In the genomic region with DNA sequence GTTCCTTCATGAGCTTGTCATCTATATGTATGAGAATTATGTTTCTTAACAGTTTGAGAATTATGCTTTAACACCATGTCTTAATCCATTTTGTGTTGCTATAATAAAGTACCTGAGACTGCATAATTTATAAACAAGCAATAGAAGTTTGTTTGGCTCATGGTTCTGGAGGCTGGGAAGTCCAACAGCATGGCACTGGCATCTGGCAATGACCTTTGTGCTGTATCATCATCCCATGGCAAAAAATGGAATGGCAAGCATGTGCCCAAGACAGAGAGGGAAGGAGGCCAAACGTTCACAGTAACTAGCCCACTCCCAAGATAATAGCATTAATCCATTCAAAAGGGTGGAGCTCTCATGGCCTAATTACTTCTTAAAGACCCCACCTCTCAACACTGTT, we compare ENCODE assay signal across 11 cellular contexts.
"Had no signal": no experiment of that assay in that cellular context is flagged by ENCODE, and none has a peak within 500 bp of the region (broad histone marks: within the 10 kb centered on the region; RNA-seq: fewer than 3 reads in every experiment).

No MANE protein-coding gene starts in this region.

- H3K27ac ChIP-seq: GM23248 had no signal

- FAIRE-seq: H1, H54 had no signal

- H3K4me2 ChIP-seq: GM23338 had no signal

- H3K4me1 ChIP-seq: HAP-1 had no signal

- H3K9me3 ChIP-seq: HAP-1 had no signal

- DNase-seq: GM23248, GOT3, H7, H9, HCEC 1CT, HFFc6 had no signal

- ATAC-seq: GM23338, HCT116 had no signal

- H3K9ac ChIP-seq: GM23248 had no signal

- H3K4me3 ChIP-seq: GM23248, GM23338, HAP-1 had no signal

- H3K36me3 ChIP-seq: HAP-1 had no signal

- H2AFZ ChIP-seq: GM23248, GM23338 had no signal
